In the genomic region with DNA sequence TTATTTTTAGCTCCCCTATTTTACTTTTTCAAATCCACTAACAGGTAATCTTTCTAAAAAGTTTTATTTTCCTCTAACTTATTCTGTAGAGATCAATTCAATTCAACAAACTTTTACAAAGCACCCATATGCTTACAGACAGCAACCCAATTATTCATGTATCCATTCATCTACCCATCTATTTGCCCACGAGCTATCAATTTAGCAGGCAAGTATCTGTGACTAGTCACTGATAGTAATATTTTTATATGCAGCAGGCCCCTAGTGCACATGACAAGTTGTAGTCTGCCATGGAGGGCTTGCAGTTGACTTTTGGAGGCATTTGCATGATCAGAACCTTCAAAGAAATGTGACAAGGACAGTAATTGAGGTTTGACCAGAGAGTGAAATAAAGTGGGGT, we compare ENCODE assay signal across 31 cellular contexts.
"Had no signal": no experiment of that assay in that cellular context is flagged by ENCODE, and none has a peak within 500 bp of the region (broad histone marks: within the 10 kb centered on the region; RNA-seq: fewer than 3 reads in every experiment).

No MANE protein-coding gene starts in this region.

- H3K27ac ChIP-seq: adrenal gland, ascending aorta, body of pancreas, brain microvascular endothelial cell, cardiac muscle cell had no signal

- H3K36me3 ChIP-seq: adrenal gland, ascending aorta, brain microvascular endothelial cell, cardiac muscle cell had no signal

- DNase-seq: activated effector memory CD4-positive, alpha-beta T cell treated with anti-CD3 and anti-CD28 coated beads, Interleukin-2, amount 50 U/mL, for 16 hours; activated effector memory CD4-positive, alpha-beta T cell treated with Interleukin-2 at 50 U/mL for 16 hours; activated gamma-delta T cell; activated gamma-delta T cell treated with Interleukin-2 at 50 U/mL for 16 hours; activated naive CD4-positive, alpha-beta T cell; activated naive CD4-positive, alpha-beta T cell treated with anti-CD3 and anti-CD28 coated beads for 36 hours; activated naive CD4-positive, alpha-beta T cell treated with anti-CD3 and anti-CD28 coated beads, Interleukin-2, amount 10 ng/mL, durations not matched to agents 7 days and 5 days; activated naive CD4-positive, alpha-beta T cell treated with anti-CD3 and anti-CD28 coated beads, Interleukin-2, amount 50 U/mL, for 16 hours; activated naive CD4-positive, alpha-beta T cell treated with Interleukin-2 at 50 U/mL for 16 hours; activated naive CD8-positive, alpha-beta T cell treated with anti-CD3 and anti-CD28 coated beads for 36 hours; activated naive CD8-positive, alpha-beta T cell treated with anti-CD3 and anti-CD28 coated beads, Interleukin-2, amount 10 ng/mL, durations not matched to agents 7 days and 5 days; activated naive CD8-positive, alpha-beta T cell treated with anti-CD3 and anti-CD28 coated beads, Interleukin-2, amount 50 U/mL, for 24 hours; activated T-cell treated with anti-CD3 and anti-CD28 coated beads, Interleukin-2, amount 50 U/mL, for 1 hour; activated T-cell treated with anti-CD3 and anti-CD28 coated beads, Interleukin-2, amount 50 U/mL, for 24 hours; activated T-cell treated with anti-CD3 and anti-CD28 coated beads, Interleukin-2, amount 50 U/mL, for 4 hours; activated T-cell treated with anti-CD3 and anti-CD28 coated beads, Interleukin-2, amount 50 U/mL, for 48 hours; activated T-cell treated with anti-CD3 and anti-CD28 coated beads, Interleukin-2, amount 50 U/mL, for 72 hours; adrenal gland; amniotic stem cell; amygdala; anterior cingulate cortex; aorta; body of pancreas; brain microvascular endothelial cell; caudate nucleus; central memory CD4-positive, alpha-beta T cell; cerebellar nuclear complex had no signal

- H3K4me3 ChIP-seq: adrenal gland, ascending aorta, body of pancreas, cardiac muscle cell had no signal

- H3K27me3 ChIP-seq: adrenal gland, ascending aorta, body of pancreas, brain microvascular endothelial cell, cardiac muscle cell had no signal

- H3K4me1 ChIP-seq: adrenal gland, ascending aorta, body of pancreas had no signal

- ATAC-seq: activated naive CD4-positive, alpha-beta T cell treated with anti-CD3 and anti-CD28 coated beads, Interleukin-2, amount 50 U/mL, for 72 hours; activated naive CD8-positive, alpha-beta T cell treated with anti-CD3 and anti-CD28 coated beads, Interleukin-2, amount 50 U/mL, for 24 hours; activated T-cell treated with anti-CD3 and anti-CD28 coated beads, Interleukin-2, amount 50 U/mL, for 4 hours; activated T-cell treated with anti-CD3 and anti-CD28 coated beads, Interleukin-2, amount 50 U/mL, for 72 hours; activated T-helper 17 cell treated with anti-CD3 and anti-CD28 coated beads, Interleukin-2, amount 50 U/mL, for 72 hours; body of pancreas had no signal

- H3K9me3 ChIP-seq: adrenal gland, ascending aorta, body of pancreas had no signal
